21 cellular contexts compared by ENCODE assay signal in the genomic region with DNA sequence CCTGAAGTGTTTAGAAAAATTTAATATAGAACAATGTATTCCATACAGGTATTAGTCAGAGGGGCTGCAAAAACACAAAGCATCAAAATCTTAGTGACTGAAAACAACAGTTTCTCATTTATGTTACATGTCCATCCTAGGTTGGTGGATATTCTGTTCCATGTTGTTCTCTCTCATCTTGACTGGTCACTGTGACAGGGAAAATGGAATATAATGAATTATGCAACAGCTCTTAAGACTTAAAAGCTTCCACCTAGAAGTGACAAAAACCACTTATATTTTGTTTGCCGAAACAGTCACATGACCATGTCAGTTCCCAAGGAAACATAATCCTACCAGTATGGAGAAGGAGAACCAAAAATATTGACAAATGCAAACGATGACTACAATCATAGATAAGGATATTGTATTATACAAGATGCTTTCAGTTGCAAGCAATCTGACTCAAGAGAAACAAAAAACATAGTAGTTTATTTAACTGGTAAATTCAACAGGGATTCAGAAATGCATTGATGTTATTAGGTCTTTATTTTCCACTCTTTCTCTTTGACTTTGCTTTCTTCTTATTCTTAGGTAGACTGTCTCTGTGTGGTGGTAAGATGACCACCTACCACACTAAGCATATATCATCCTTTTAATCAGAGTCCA.
DNase-seq lines count a peak whose midpoint lies in the region; ATAC-seq, FAIRE-seq and TF ChIP-seq lines count a peak whose summit lies in the region.
"Had no signal": no experiment of that assay in that cellular context is flagged by ENCODE, and none has a peak within 500 bp of the region (broad histone marks: within the 10 kb centered on the region; RNA-seq: fewer than 3 reads in every experiment).

No MANE protein-coding gene starts in this region.

- FAIRE-seq in small intestine (lab: Jason Lieb, UNC) = no peak
- FAIRE-seq: endothelial cell of umbilical vein, GM12892 had no signal

- H3K27ac ChIP-seq in small intestine (ENCODE audit: low read depth in 1 of 2, low read length in 1 of 2) = peak overlapping the region in 1 of 2 donors; percentile 41
- no peak overlapping the region for H3K27ac ChIP-seq in foreskin keratinocyte
- H3K27ac ChIP-seq: skin epidermis, uterus had no signal

- no peaks in the 10 kb centered on the region for H3K36me3 ChIP-seq in endocrine pancreas (ENCODE audit: control insufficient read depth, insufficient read depth, low read length)
- H3K36me3 ChIP-seq in small intestine (ENCODE audit: control insufficient read depth in 2 of 2, insufficient read depth in 2 of 2, low read length in 2 of 2) = no peaks in the 10 kb centered on the region
- H3K36me3 ChIP-seq: uterus had no signal

- H3K4me1 ChIP-seq in endocrine pancreas (ENCODE audit: control insufficient read depth, insufficient read depth, low read length) (peaks cover 32% of the 10 kb centered on the region), small intestine (ENCODE audit: control insufficient read depth in 2 of 2, insufficient read depth in 1 of 2, low read depth in 1 of 2, low read length in 1 of 2) (peaks cover under 1 to 3% of the 10 kb centered on the region in 2 donors), foreskin keratinocyte (no peaks in the 10 kb centered on the region)
- H3K4me1 ChIP-seq: uterus had no signal

- H3K27me3 ChIP-seq in endocrine pancreas (ENCODE audit: control insufficient read depth, insufficient read depth, low read length) (no peaks in the 10 kb centered on the region), small intestine (ENCODE audit: control insufficient read depth in 2 of 2, insufficient read depth in 2 of 2, low read length in 2 of 2) (no peaks in the 10 kb centered on the region), foreskin keratinocyte (no peaks in the 10 kb centered on the region)
- H3K27me3 ChIP-seq: uterus had no signal

- WGBS in small intestine, 3 donors = 18 to 60% (median 24%) methylated on average over 2 of the region's 2 CpGs

- DNase-seq in NCI-H1417 (lab: John Stamatoyannopoulos, UW) = peak; percentile 6 to 71 (median 68)
- no peak for DNase-seq in NCI-H1417 treated with DMSO at 0.1 percent for 48 hours (lab: John Stamatoyannopoulos, UW)
- DNase-seq in NCI-H2029 treated with DMSO at 0.1 percent for 48 hours (lab: John Stamatoyannopoulos, UW) = peak; percentile 63
- DNase-seq in small intestine = peak; percentile 31
- no peak for DNase-seq in foreskin keratinocyte
- DNase-seq in NCI-H2196 (lab: John Stamatoyannopoulos, UW; ENCODE audit: unreplicated experiment) = no peak
- no peak for DNase-seq in effector CD8-positive, alpha-beta T cell (lab: John Stamatoyannopoulos, UW)
- DNase-seq: activated naive CD8-positive, alpha-beta T cell treated with anti-CD3 and anti-CD28 coated beads for 36 hours; C1 segment of cervical spinal cord; GF-D8; H9; hippocampal formation; islet precursor cell; mesenchymal stem cell; NCI-H2171; stimulated activated CD4-positive, alpha-beta T cell treated with anti-CD3 and anti-CD28 coated beads, Interleukin-4, amount 100 ng/mL, for 4 hours; uterus had no signal

- TF ChIP-seq CTCF in foreskin keratinocyte (conservative IDR thresholded peaks at IDR 0.05) = no peak

- no peak overlapping the region for H3K9ac ChIP-seq in endocrine pancreas (ENCODE audit: control insufficient read depth, insufficient read depth, low read length)

- H3K4me3 ChIP-seq in endocrine pancreas (ENCODE audit: control insufficient read depth, insufficient read depth, low read length) (peak overlapping the region; percentile 27), small intestine (ENCODE audit: low read depth in 1 of 2, low read length in 2 of 2) (no peak overlapping the region)
- H3K4me3 ChIP-seq: skin epidermis, uterus had no signal

- ATAC-seq in foreskin keratinocyte = no peak

- H3K9me3 ChIP-seq in endocrine pancreas (ENCODE audit: control insufficient read depth, low read length) = no peaks in the 10 kb centered on the region
- H3K9me3 ChIP-seq in small intestine (ENCODE audit: control insufficient read depth, low read depth) = no peaks in the 10 kb centered on the region
- H3K9me3 ChIP-seq: uterus had no signal

Comparison
In these comparisons a context has a peak if more than half of its experiments do, and no peak if none do; other contexts are left out.
1. DNase-seq: peak in NCI-H1417 (3 of 3), NCI-H2029 treated with DMSO at 0.1 percent for 48 hours (single experiment) and small intestine (single experiment); none in NCI-H1417 treated with DMSO at 0.1 percent for 48 hours (single experiment), foreskin keratinocyte (0 of 2), NCI-H2196 (single experiment) and effector CD8-positive, alpha-beta T cell (single experiment).